Comparison of ENCODE assay signal across 12 cellular contexts in the genomic region with DNA sequence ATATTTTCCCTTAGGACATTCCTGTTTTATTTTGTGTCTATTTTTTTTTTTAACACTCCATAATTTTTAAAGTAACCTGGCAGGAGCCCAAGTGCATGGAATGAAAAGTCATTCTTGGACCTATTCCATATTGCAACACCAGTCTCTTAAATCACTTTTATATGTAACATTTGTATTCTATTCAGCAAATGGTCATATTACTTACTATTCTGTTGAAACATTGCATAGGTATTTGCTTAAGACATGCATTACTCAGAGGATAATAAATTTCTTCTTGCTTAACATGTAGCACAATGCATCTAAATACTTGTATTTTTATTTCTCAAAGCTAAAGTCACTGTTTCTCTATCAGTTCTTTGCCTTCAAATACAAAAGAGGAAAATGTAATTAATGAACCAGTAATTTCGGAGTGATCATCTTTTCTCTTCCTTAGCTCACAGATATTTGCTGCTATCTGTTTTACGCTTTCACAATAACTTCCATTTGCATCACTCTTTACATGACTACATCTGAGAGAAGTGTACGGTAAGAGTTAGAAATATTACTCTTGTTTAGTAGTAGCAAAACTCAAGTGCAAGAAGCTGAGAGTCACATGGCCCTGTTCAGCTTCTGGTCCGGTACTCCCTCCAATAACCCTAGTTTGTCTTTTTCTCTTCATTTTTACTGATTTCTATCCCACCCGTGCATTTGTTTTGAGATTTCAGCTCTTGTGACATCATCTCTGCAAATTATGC.
A peak's percentile ranks its signal among the peaks of the same experiment; 100 is the strongest.
DNase-seq lines count a peak whose midpoint lies in the region; ATAC-seq and TF ChIP-seq lines count a peak whose summit lies in the region.
"Had no signal": no experiment of that assay in that cellular context is flagged by ENCODE, and none has a peak within 500 bp of the region (broad histone marks: within the 10 kb centered on the region; RNA-seq: fewer than 3 reads in every experiment).

No MANE protein-coding gene starts in this region.

- H3K9me3 Mint-ChIP-seq in HFFc6: no peaks in the 10 kb centered on the region

- POLR2A ChIA-PET in GM10248 (lab: Yijun Ruan, JAX): no interaction called here

- peaks cover 0 to 9% (median 0%) of the 10 kb centered on the region in 3 donors for H3K9me3 ChIP-seq in gastroesophageal sphincter
- peaks cover 0 to 4% (median 0%) of the 10 kb centered on the region in 5 donors for H3K9me3 ChIP-seq in subcutaneous abdominal adipose tissue (ENCODE audit: control insufficient read depth in 5 of 5, low read length in 5 of 5)
- H3K9me3 ChIP-seq: neutrophil had no signal

- peak overlapping the region in 3 of 5 donors; percentile 35 to 77 (median 72) for H3K9ac ChIP-seq in subcutaneous abdominal adipose tissue (ENCODE audit: low read length in 5 of 5)

- in situ Hi-C loops in astrocyte of the spinal cord (cut with HindIII; ENCODE audit: low sequenced_read_pairs): no loop called here

- H3K4me1 Mint-ChIP-seq in HFFc6 (ENCODE audit: low read depth): peaks cover 35% of the 10 kb centered on the region

- H3K27ac ChIP-seq in gastroesophageal sphincter: peak overlapping the region in 2 of 4 donors; percentile 4 to 34
- peak overlapping the region; percentile 95 for H3K27ac ChIP-seq in subcutaneous abdominal adipose tissue (ENCODE audit: low read depth, low read length)
- H3K27ac ChIP-seq: neutrophil had no signal

- WGBS in gastroesophageal sphincter (ENCODE audit: low coverage in 1 of 2), 2 donors: 67 to 83% methylated on average over 5 of the region's 5 CpGs

- TF ChIP-seq EP300 in gastroesophageal sphincter (IDR thresholded peaks at IDR 0.05): no peak

- H3K4me1 ChIP-seq in gastroesophageal sphincter: no peaks in the 10 kb centered on the region
- peaks cover 0 to 21% (median 0%) of the 10 kb centered on the region in 5 donors for H3K4me1 ChIP-seq in subcutaneous abdominal adipose tissue (ENCODE audit: control insufficient read depth in 5 of 5, insufficient read depth in 5 of 5, low read length in 5 of 5)

- TF ChIP-seq CTCF in HFFc6 (IDR thresholded peaks at IDR 0.05) (no peak), astrocyte of the spinal cord (IDR thresholded peaks at IDR 0.05; ENCODE audit: low read depth, low read length) (no peak), gastroesophageal sphincter (IDR thresholded peaks at IDR 0.05) (no peak), GM10248 (IDR thresholded peaks at IDR 0.05; ENCODE audit: control extremely low read depth, extremely low read depth, low read depth, missing control alignments) (no peak)

- H3K4me3 ChIP-seq in astrocyte of the spinal cord (ENCODE audit: low read depth, low read length) (no peak overlapping the region), gastroesophageal sphincter (no peak overlapping the region), subcutaneous abdominal adipose tissue (ENCODE audit: low read depth in 1 of 5, low read length in 5 of 5) (peak overlapping the region in 4 of 5 donors; percentile 38 to 57 (median 46))

- DNase-seq in HFFc6 (peak; percentile 82), astrocyte of the spinal cord (ENCODE audit: low read depth, low spot score) (peak; percentile 82), NOMO-1 treated with dmso at 0.1 percent for 144 hours (lab: John Stamatoyannopoulos, UW; ENCODE audit: unreplicated experiment) (no peak), inferior parietal cortex (ENCODE audit: extremely low spot score) (no peak), GM10248 (ENCODE audit: extremely low spot score) (no peak), superior temporal gyrus (ENCODE audit: extremely low spot score) (no peak)
- DNase-seq: activated T-cell treated with anti-CD3 and anti-CD28 coated beads for 4 hours, H9 had no signal

- H3K36me3 ChIP-seq in gastroesophageal sphincter: no peaks in the 10 kb centered on the region
- no peaks in the 10 kb centered on the region for H3K36me3 ChIP-seq in subcutaneous abdominal adipose tissue (ENCODE audit: control insufficient read depth in 5 of 5, insufficient read depth in 5 of 5, low read length in 5 of 5)
- H3K36me3 ChIP-seq: neutrophil had no signal

- peak overlapping the region; percentile 76 for H3K4me3 Mint-ChIP-seq in HFFc6
- H3K4me3 Mint-ChIP-seq: dendritic cell treated with granulocyte-macrophage colony-stimulating factor and Interleukin-4, amounts not matched to agents 40 ng/mL and 50 ng/mL, for 4 days; H9 had no signal

- H3K27me3 ChIP-seq in gastroesophageal sphincter (no peaks in the 10 kb centered on the region), subcutaneous abdominal adipose tissue (ENCODE audit: control insufficient read depth in 5 of 5, insufficient read depth in 4 of 5, low read length in 5 of 5) (no peaks in the 10 kb centered on the region)
- H3K27me3 ChIP-seq: neutrophil had no signal

- H3K27me3 Mint-ChIP-seq in HFFc6 (ENCODE audit: insufficient read depth): no peaks in the 10 kb centered on the region
- H3K27me3 Mint-ChIP-seq: dendritic cell treated with granulocyte-macrophage colony-stimulating factor and Interleukin-4, amounts not matched to agents 40 ng/mL and 50 ng/mL, for 4 days had no signal

- no peak for TF ChIP-seq POLR2A in gastroesophageal sphincter (IDR thresholded peaks at IDR 0.05)

- H3K27ac Mint-ChIP-seq in HFFc6: peak overlapping the region; percentile 79
- H3K27ac Mint-ChIP-seq: dendritic cell treated with granulocyte-macrophage colony-stimulating factor and Interleukin-4, amounts not matched to agents 40 ng/mL and 50 ng/mL, for 4 days; H9 had no signal

- CTCF ChIA-PET in GM10248 (lab: Yijun Ruan, JAX): no interaction called here

- ATAC-seq in gastroesophageal sphincter: peak; percentile 48

- peaks cover 1% of the 10 kb centered on the region; the same call in 1 of the 2 replicates for H3K36me3 Mint-ChIP-seq in HFFc6 (ENCODE audit: low read depth)

Comparison
In these comparisons a context has a peak if more than half of its experiments do, and no peak if none do; other contexts are left out.
1. DNase-seq: peak in HFFc6 (single experiment) and astrocyte of the spinal cord (single experiment); none in NOMO-1 treated with dmso at 0.1 percent for 144 hours (single experiment), inferior parietal cortex (single experiment), GM10248 (single experiment) and superior temporal gyrus (single experiment).
2. H3K4me3 ChIP-seq: peak in subcutaneous abdominal adipose tissue (4 of 5); none in astrocyte of the spinal cord (single experiment) and gastroesophageal sphincter (0 of 2).